ENCODE assay signal across 21 cellular contexts in genomic region chr1:62237361-62237760, GRCh38. TPM values are rescaled to one million over a fixed set of nuclear protein-coding genes. Genes with fewer than 3 reads are reported as not detected.
A peak's percentile ranks its signal among the peaks of the same experiment; 100 is the strongest.
DNase-seq lines count a peak whose midpoint lies in the region; ATAC-seq, FAIRE-seq and TF ChIP-seq lines count a peak whose summit lies in the region.
"Had no signal": no experiment of that assay in that cellular context is flagged by ENCODE, and none has a peak within 500 bp of the region (broad histone marks: within the 10 kb centered on the region; RNA-seq: fewer than 3 reads in every experiment).

No MANE protein-coding gene starts in this region.

- no peak for FAIRE-seq in keratinocyte (lab: Jason Lieb, UNC)
- FAIRE-seq: GM12892, GM19239, K562 had no signal

- peak overlapping the region; percentile 1 for H3K9ac ChIP-seq in keratinocyte (ENCODE audit: control insufficient read depth, extremely low read depth, insufficient read depth, low read length)

- DNase-seq in AG20443 (ENCODE audit: low spot score): peak; percentile 26
- peak; percentile 45 for DNase-seq in EL
- peak in 1 of 2 experiments; percentile 40 for DNase-seq in PC-9
- no peak for DNase-seq in keratinocyte (ENCODE audit: low read depth, low spot score)
- DNase-seq in OCI-M1 (lab: John Stamatoyannopoulos, UW): no peak
- DNase-seq in sciatic nerve (ENCODE audit: low spot score): no peak
- DNase-seq: COR-L47, DMS79, GDM1, NCI-H1092 treated with DMSO at 0.1 percent for 48 hours, NCI-H1694, NCI-H2107 had no signal

- TF ChIP-seq CTCF in PC-9 (conservative IDR thresholded peaks at IDR 0.05): no peak
- no peak for TF ChIP-seq CTCF in keratinocyte (optimal IDR thresholded peaks at IDR 0.05 in 1 of 3, IDR thresholded peaks at IDR 0.05 in 1 of 3, conservative IDR thresholded peaks at IDR 0.05 in 1 of 3; ENCODE audit: extremely low read depth in 1 of 3, insufficient read depth in 2 of 3, low read length in 3 of 3)

- H3K9me3 ChIP-seq in PC-9 (ENCODE audit: insufficient read depth, low read depth): no peaks in the 10 kb centered on the region
- no peaks in the 10 kb centered on the region for H3K9me3 ChIP-seq in keratinocyte (ENCODE audit: control insufficient read depth, low read depth, low read length)

- no peaks in the 10 kb centered on the region for H3K36me3 ChIP-seq in PC-9 (ENCODE audit: low read depth)
- no peaks in the 10 kb centered on the region for H3K36me3 ChIP-seq in keratinocyte (ENCODE audit: control insufficient read depth in 2 of 2, extremely low read depth in 1 of 2, insufficient read depth in 2 of 2, low read length in 2 of 2)

- ATAC-seq in HG03571 (IDR thresholded peaks at IDR 0.05; ENCODE audit: unreplicated experiment) (no peak), sciatic nerve (no peak)
- ATAC-seq: K562 had no signal

- H3K27me3 ChIP-seq in PC-9 (ENCODE audit: insufficient read depth, low read depth) (no peaks in the 10 kb centered on the region), keratinocyte (ENCODE audit: control insufficient read depth, extremely low read depth, insufficient read depth, low read length) (no peaks in the 10 kb centered on the region)

- H3K79me2 ChIP-seq in PC-9 (ENCODE audit: low read depth): no peaks in the 10 kb centered on the region
- no peaks in the 10 kb centered on the region for H3K79me2 ChIP-seq in keratinocyte (ENCODE audit: control insufficient read depth, insufficient read depth, low read length)

- POLR2A ChIA-PET in PC-9 (lab: Charles Lee; ENCODE audit: unreplicated experiment): interaction anchor here (0.5 to 0.6 kb wide), 2 partner anchors 62 to 1079 kb away, joined by 3 to 10 read pairs; no protein-coding TSS in a partner anchor

- H3K4me3 ChIP-seq in PC-9 (no peak overlapping the region), keratinocyte (ENCODE audit: control insufficient read depth in 2 of 3, extremely low read depth in 1 of 3, insufficient read depth in 2 of 3, low read depth in 1 of 3, low read length in 3 of 3) (no peak overlapping the region)
- H3K4me3 ChIP-seq: K562, SK-N-MC had no signal

- no TSS peak for BruUV-seq in PC-9 (replicated peaks; lab: Mats Ljungman, UMichigan)

- peak overlapping the region; percentile 35 for H3K4me2 ChIP-seq in PC-9
- H3K4me2 ChIP-seq in keratinocyte (ENCODE audit: control insufficient read depth, extremely low read depth, insufficient read depth, low read depth, low read length): peak overlapping the region; percentile 39

- dilution Hi-C loops in keratinocyte (cut with MboI; ENCODE audit: extremely low pct_ligation_motif_present, low sequenced_read_pairs): no loop called here

- no peaks in the 10 kb centered on the region for H4K20me1 ChIP-seq in PC-9 (ENCODE audit: insufficient read depth)
- H4K20me1 ChIP-seq in keratinocyte (ENCODE audit: control insufficient read depth, extremely low read depth, insufficient read depth, low read length): no peaks in the 10 kb centered on the region

- no peaks in the 10 kb centered on the region for H3K9me1 ChIP-seq in keratinocyte (ENCODE audit: control insufficient read depth, extremely low read depth, insufficient read depth, low read length)

- peaks cover 29% of the 10 kb centered on the region; the same call in 1 of the 2 replicates for H3F3A ChIP-seq in PC-9 (ENCODE audit: insufficient read depth, low read depth)

- H3K27ac ChIP-seq in PC-9 (peak overlapping the region; percentile 45), keratinocyte (ENCODE audit: control insufficient read depth, insufficient read depth, low read length) (no peak overlapping the region)
- H3K27ac ChIP-seq: C4-2B, HL-60, SK-N-MC had no signal

- intact Hi-C loops in PC-9 (cut with micrococcal nuclease; ENCODE audit: unreplicated experiment) (no loop called here), sciatic nerve (cut with DNase I) (no loop called here)

- CTCF ChIA-PET in PC-9 (lab: Charles Lee): no interaction called here

- H3K4me1 ChIP-seq in PC-9 (replicated peaks; ENCODE audit: insufficient read depth) (peaks cover 55% of the 10 kb centered on the region), keratinocyte (ENCODE audit: control insufficient read depth, extremely low read depth, insufficient read depth, low read length) (peaks cover 39% of the 10 kb centered on the region)

- H3K9me2 ChIP-seq in PC-9 (ENCODE audit: insufficient read depth): no peaks in the 10 kb centered on the region

- H2AFZ ChIP-seq in PC-9 (no peak overlapping the region), keratinocyte (ENCODE audit: control insufficient read depth, low read length) (no peak overlapping the region)

RNA-seq across cellular contexts. Expression of gene L1TD1, which starts 42.7 kb away (rescaled TPM):
- 0.10 TPM in 1 of 2 replicates, not detected in the other for total RNA-seq in PC-9 (2021)
- polyA plus RNA-seq in keratinocyte: 0.12 to 0.24 TPM (median 0.20 TPM) in 3 replicates
- 0.15 TPM for polyA plus RNA-seq in keratinocyte (2011; ENCODE audit: low read depth)
- polyA plus RNA-seq in keratinocyte (2011; cell fraction: cytosol; rRNA removed): 0.10 and 0.16 TPM in 2 replicates
- polyA plus RNA-seq in keratinocyte (2011; cell fraction: nucleus; rRNA removed): 0.16 and 0.19 TPM in 2 replicates
- 0.06 and 0.36 TPM in 2 replicates for polyA plus RNA-seq in keratinocyte (2012; ENCODE audit: low replicate concordance)
- polyA minus RNA-seq in keratinocyte: 0.06 TPM in 1 of 3 replicates, not detected in the others
- not detected for polyA minus RNA-seq in keratinocyte (2011; cell fraction: cytosol; rRNA and poly(A)+ RNA removed)
- polyA minus RNA-seq in keratinocyte (2011; cell fraction: nucleus; rRNA and poly(A)+ RNA removed): 0.16 TPM in 1 of 2 replicates, not detected in the other
- total RNA-seq in sciatic nerve: 7.2 TPM
- total RNA-seq: NCI-H460; T-helper 1 cell treated with Interleukin-12 subunit alpha and Interleukin-12 subunit beta and Interleukin-4 antibody, amounts not matched to agents 30 ng/mL and 1 ng/mL, for 36 hours had no signal
- polyA plus RNA-seq: K562 had no signal

Comparison
In these comparisons a context has a peak if more than half of its experiments do, and no peak if none do; other contexts are left out.
1. DNase-seq: peak in AG20443 (single experiment) and EL (single experiment); none in keratinocyte (single experiment), OCI-M1 (single experiment) and sciatic nerve (single experiment).